Comparison of ENCODE assay signal across 1 cellular context in the genomic region with DNA sequence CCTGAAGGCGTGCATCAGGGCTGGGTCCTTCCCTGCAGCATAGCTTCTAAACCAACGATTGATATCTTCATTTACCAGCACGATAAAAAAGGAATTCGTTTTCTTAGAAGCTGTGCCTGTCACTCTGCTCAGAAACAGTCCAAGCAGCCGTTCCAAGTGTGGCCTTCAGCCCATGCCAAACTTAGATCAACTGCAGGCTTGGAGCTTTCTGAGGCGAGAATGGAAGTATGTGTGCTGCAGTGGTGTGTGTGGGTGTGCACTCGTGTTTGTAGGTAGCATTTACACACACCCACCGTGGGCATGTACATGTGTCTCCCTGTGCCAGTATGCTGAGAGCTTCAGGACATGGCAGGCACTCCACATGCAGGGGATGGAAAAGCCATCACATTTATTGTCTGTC.
TF ChIP-seq lines count a peak whose summit lies in the region.

No MANE protein-coding gene starts in this region.

TF ChIP-seq in HEK293, 187 proteins besides CTCF, POLR2A, EP300 and RAD21 (continued from another document):
- TF ChIP-seq HOXD13 (CRISPR knock-in tag; IDR thresholded peaks at IDR 0.05; ENCODE audit: borderline replicate concordance) (no peak), ZNF670 (tag by site-specific recombination; IDR thresholded peaks at IDR 0.05; ENCODE audit: low read depth) (no peak), ZNF548 (tag by site-specific recombination; IDR thresholded peaks at IDR 0.05) (no peak)
TF ChIP-seq in HEK293: peak in this region for 2.
